7 cellular contexts compared by ENCODE assay signal in the genomic region with DNA sequence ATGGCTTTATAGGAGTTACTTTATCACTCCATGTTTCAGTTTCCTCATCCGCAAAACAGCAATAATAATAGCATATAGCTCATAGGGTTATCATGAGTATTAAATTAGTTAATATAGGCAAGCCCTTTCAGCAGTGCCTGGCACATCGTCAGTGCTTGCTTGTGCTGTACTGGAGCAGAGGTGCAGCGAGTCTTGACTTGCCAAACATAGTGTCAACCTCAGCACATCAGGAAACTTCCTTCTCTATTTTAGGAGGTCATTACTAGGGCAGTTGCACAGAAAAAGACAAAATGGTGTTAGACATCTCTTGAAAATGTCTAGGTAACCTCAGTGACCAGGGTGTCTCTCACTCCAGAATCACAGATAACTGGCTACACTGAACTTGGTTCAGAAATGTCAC. TPM values are rescaled to one million over a fixed set of nuclear protein-coding genes. Genes with fewer than 3 reads are reported as not detected.
DNase-seq lines count a peak whose midpoint lies in the region; ATAC-seq, FAIRE-seq and TF ChIP-seq lines count a peak whose summit lies in the region.
"Not testable (repeated sequence)": the region's sequence is repeated elsewhere in the genome, so short reads cannot be mapped to it uniquely, and the experiment has no call there.

No MANE protein-coding gene starts in this region.

- H2AFZ ChIP-seq in keratinocyte (ENCODE audit: control insufficient read depth, low read length); HepG2 (ENCODE audit: low read length): not testable (repeated sequence)

- TF ChIP-seq RAD21 in HepG2 (CRISPR knock-in tag; IDR thresholded peaks at IDR 0.05) = not testable (repeated sequence)

- not testable (repeated sequence) for H3K4me3 ChIP-seq in gastroesophageal sphincter; keratinocyte (ENCODE audit: control insufficient read depth in 2 of 3, extremely low read depth in 1 of 3, insufficient read depth in 2 of 3, low read depth in 1 of 3, low read length in 3 of 3); HepG2 (replicated peaks in 1 of 3; ENCODE audit: insufficient read depth in 1 of 3, low read depth in 2 of 3, low read length in 3 of 3); neutrophil (ENCODE audit: low read depth in 1 of 2, low read length in 1 of 2)

- CTCF ChIA-PET in HepG2 (lab: Yijun Ruan, JAX; ENCODE audit: low intra/inter-chr PET ratio, low total read pairs) = not testable (repeated sequence)

- H3K79me2 ChIP-seq in keratinocyte (ENCODE audit: control insufficient read depth, insufficient read depth, low read length); HepG2 (ENCODE audit: insufficient read depth, low read length): not testable (repeated sequence)

- not testable (repeated sequence) for H3K9me3 ChIP-seq in gastroesophageal sphincter; keratinocyte (ENCODE audit: control insufficient read depth, low read depth, low read length); HepG2 (ENCODE audit: low read length); neutrophil

- peak; percentile 29 for ATAC-seq in effector memory CD8-positive, alpha-beta T cell (replicated peaks)
- ATAC-seq in gastroesophageal sphincter (peak; percentile 41), memory B cell (ENCODE audit: low read depth) (peak; percentile 34)
- not testable (repeated sequence) for ATAC-seq in HepG2

- FAIRE-seq in GM12892 (lab: Jason Lieb, UNC) = peak; percentile 9
- FAIRE-seq in keratinocyte (lab: Jason Lieb, UNC) = peak; percentile 95
- peak; percentile 28 for FAIRE-seq in HepG2 (lab: Jason Lieb, UNC)

- H3K36me3 Mint-ChIP-seq in effector memory CD8-positive, alpha-beta T cell (ENCODE audit: insufficient read depth); memory B cell: not testable (repeated sequence)

- POLR2A ChIA-PET in HepG2 (lab: Yijun Ruan, JAX) = not testable (repeated sequence)

- not testable (repeated sequence) for H3K4me2 ChIP-seq in keratinocyte (ENCODE audit: control insufficient read depth, extremely low read depth, insufficient read depth, low read depth, low read length); HepG2 (ENCODE audit: low read depth, low read length)

- TF ChIP-seq CTCF in gastroesophageal sphincter (IDR thresholded peaks at IDR 0.05); keratinocyte (optimal IDR thresholded peaks at IDR 0.05 in 1 of 3, IDR thresholded peaks at IDR 0.05 in 1 of 3, conservative IDR thresholded peaks at IDR 0.05 in 1 of 3; ENCODE audit: extremely low read depth in 1 of 3, insufficient read depth in 2 of 3, low read length in 3 of 3); HepG2 (CRISPR knock-in tag; IDR thresholded peaks at IDR 0.05); neutrophil (IDR thresholded peaks at IDR 0.05): not testable (repeated sequence)

- not testable (repeated sequence) for H3K4me1 ChIP-seq in gastroesophageal sphincter; keratinocyte (ENCODE audit: control insufficient read depth, extremely low read depth, insufficient read depth, low read length); HepG2 (ENCODE audit: insufficient read depth, low read length)
- H3K4me1 ChIP-seq in neutrophil (ENCODE audit: control insufficient read depth in 1 of 2, insufficient read depth in 1 of 2, low read depth in 1 of 2, low read length in 1 of 2) = peaks cover 15 to 34% of the 10 kb centered on the region in 2 experiments

- not testable (repeated sequence) for H3K27ac ChIP-seq in gastroesophageal sphincter; keratinocyte (ENCODE audit: control insufficient read depth, insufficient read depth, low read length); HepG2 (ENCODE audit: extremely low read length, insufficient read depth, low read length)
- peak overlapping the region; percentile 57 for H3K27ac ChIP-seq in neutrophil

- BruUV-seq in HepG2 (replicated peaks; lab: Mats Ljungman, UMichigan) = not testable (repeated sequence)

- H3K9me1 ChIP-seq in keratinocyte (ENCODE audit: control insufficient read depth, extremely low read depth, insufficient read depth, low read length) = not testable (repeated sequence)

- not testable (repeated sequence) for H3K27ac Mint-ChIP-seq in effector memory CD8-positive, alpha-beta T cell; memory B cell

- not testable (repeated sequence) for H3K27me3 ChIP-seq in gastroesophageal sphincter; keratinocyte (ENCODE audit: control insufficient read depth, extremely low read depth, insufficient read depth, low read length); HepG2 (ENCODE audit: control insufficient read depth in 1 of 2, insufficient read depth in 2 of 2, low read length in 2 of 2); neutrophil

- not testable (repeated sequence) for H3K9me3 Mint-ChIP-seq in effector memory CD8-positive, alpha-beta T cell; memory B cell

- not testable (repeated sequence) for TF ChIP-seq EP300 in gastroesophageal sphincter (IDR thresholded peaks at IDR 0.05); HepG2 (IDR thresholded peaks at IDR 0.05; ENCODE audit: low read depth in 2 of 2, low read length in 2 of 2); HepG2 (CRISPR knock-in tag; IDR thresholded peaks at IDR 0.05; ENCODE audit: borderline replicate concordance)

- H3K9ac ChIP-seq in keratinocyte (ENCODE audit: control insufficient read depth, extremely low read depth, insufficient read depth, low read length); HepG2 (ENCODE audit: insufficient read depth, low read depth, low read length): not testable (repeated sequence)

- not testable (repeated sequence) for H3K4me3 Mint-ChIP-seq in effector memory CD8-positive, alpha-beta T cell; memory B cell

- not testable (repeated sequence) for TF ChIP-seq POLR2A in GM12892 (IDR thresholded peaks at IDR 0.05; ENCODE audit: low read depth, low read length); gastroesophageal sphincter (IDR thresholded peaks at IDR 0.05); HepG2 (IDR thresholded peaks at IDR 0.05; ENCODE audit: insufficient read depth in 1 of 2, low read depth in 2 of 2, low read length in 2 of 2)

- no CpG with 5 or more reads among the region's 3 CpGs for WGBS in gastroesophageal sphincter (ENCODE audit: low coverage in 1 of 2), 2 donors
- no CpG with 5 or more reads among the region's 3 CpGs for WGBS in HepG2 (ENCODE audit: low lambda C conversion rate)

- not testable (repeated sequence) for H3K36me3 ChIP-seq in gastroesophageal sphincter; keratinocyte (ENCODE audit: control insufficient read depth in 2 of 2, extremely low read depth in 1 of 2, insufficient read depth in 2 of 2, low read length in 2 of 2); HepG2 (replicated peaks in 1 of 2; ENCODE audit: control insufficient read depth in 1 of 2, insufficient read depth in 2 of 2, low read length in 2 of 2); neutrophil

- in situ Hi-C loops in HepG2 (cut with HindIII; ENCODE audit: extremely low pct_ligation_motif_present, low pct_unique_long_range_greater_than_20kb) = not testable (repeated sequence)

- intact Hi-C loops in HepG2 (cut with micrococcal nuclease; ENCODE audit: unreplicated experiment) = not testable (repeated sequence)

- dilution Hi-C loops in keratinocyte (cut with MboI; ENCODE audit: extremely low pct_ligation_motif_present, low sequenced_read_pairs) = not testable (repeated sequence)

- H3K4me1 Mint-ChIP-seq in effector memory CD8-positive, alpha-beta T cell (ENCODE audit: low read depth in 2 of 2) = not testable (repeated sequence)
- peaks cover 12% of the 10 kb centered on the region for H3K4me1 Mint-ChIP-seq in memory B cell

- DNase-seq in GM12892 (ENCODE audit: insufficient read length); effector memory CD8-positive, alpha-beta T cell; keratinocyte (ENCODE audit: low read depth, low spot score); HepG2 (ENCODE audit: low spot score); memory B cell (ENCODE audit: low spot score in 2 of 2): not testable (repeated sequence)

- H3K27me3 Mint-ChIP-seq in effector memory CD8-positive, alpha-beta T cell; memory B cell: not testable (repeated sequence)

- not testable (repeated sequence) for H4K20me1 ChIP-seq in keratinocyte (ENCODE audit: control insufficient read depth, extremely low read depth, insufficient read depth, low read length); HepG2 (ENCODE audit: insufficient read depth, low read length)

RNA-seq across cellular contexts. Expression of a gene that starts 34.3 kb away (rescaled TPM):
- polyA plus RNA-seq in GM12892 (2012; ENCODE audit: missing spikeins) = 7.8 TPM
- total RNA-seq in gastroesophageal sphincter (100 to 1,000 TPM in 2 of 4 donors, 10 to 100 TPM in 2; 79.8 to 150 (median 105) TPM), HepG2 (2016; rRNA removed; fragmentation: Illumina TruSeq; extraction: Trizol) (6.2 and 11.4 TPM in 2 replicates)
- polyA plus RNA-seq in keratinocyte (22.5 to 36.9 TPM (median 24.3 TPM) in 3 replicates), HepG2 (2011; rRNA removed) (4.0 and 4.3 TPM in 2 replicates)
- 10.7 TPM for polyA plus RNA-seq in keratinocyte (2011; ENCODE audit: low read depth)
- 8.8 and 14.6 TPM in 2 replicates for polyA plus RNA-seq in keratinocyte (2011; cell fraction: cytosol; rRNA removed)
- polyA plus RNA-seq in keratinocyte (2011; cell fraction: nucleus; rRNA removed) = 109 and 128 TPM in 2 replicates
- 33.3 and 35.6 TPM in 2 replicates for polyA plus RNA-seq in keratinocyte (2012; ENCODE audit: low replicate concordance)
- 199 to 228 TPM (median 207 TPM) in 3 replicates for polyA minus RNA-seq in keratinocyte
- polyA minus RNA-seq in keratinocyte (2011; cell fraction: cytosol; rRNA and poly(A)+ RNA removed) = 38.2 TPM
- polyA minus RNA-seq in keratinocyte (2011; cell fraction: nucleus; rRNA and poly(A)+ RNA removed) = 257 and 427 TPM in 2 replicates
- total RNA-seq in HepG2 (2016; cell fraction: cytosol; rRNA removed; fragmentation: Illumina TruSeq; extraction: Trizol; ENCODE audit: low read depth) = 1.3 and 1.4 TPM in 2 replicates
- total RNA-seq in HepG2 (2016; cell fraction: insoluble cytoplasmic fraction; rRNA removed; fragmentation: Illumina TruSeq; extraction: Trizol) = 6.0 and 11.7 TPM in 2 replicates
- total RNA-seq in HepG2 (2016; cell fraction: membrane; rRNA removed; fragmentation: Illumina TruSeq; extraction: Trizol) = 2.4 and 2.7 TPM in 2 replicates
- total RNA-seq in HepG2 (2016; cell fraction: nucleus; rRNA removed; fragmentation: Illumina TruSeq; extraction: Trizol) = 23.4 and 25.9 TPM in 2 replicates
- polyA plus RNA-seq in HepG2 (2011; cell fraction: cytosol; rRNA removed) = 3.3 and 4.3 TPM in 2 replicates
- polyA plus RNA-seq in HepG2 (2011; cell fraction: nucleus; rRNA removed) = 7.4 and 8.6 TPM in 2 replicates
- 7.4 and 8.2 TPM in 2 replicates for polyA plus RNA-seq in HepG2 (2012)
- 0.29 and 0.33 TPM in 2 replicates for polyA plus RNA-seq in HepG2 (2016; cell fraction: cytosol; fragmentation: Illumina TruSeq; extraction: Trizol; ENCODE audit: low read depth)
- polyA plus RNA-seq in HepG2 (2016; cell fraction: insoluble cytoplasmic fraction; fragmentation: Illumina TruSeq; extraction: Trizol; ENCODE audit: low read depth) = 2.3 and 2.4 TPM in 2 replicates
- 0.41 and 0.55 TPM in 2 replicates for polyA plus RNA-seq in HepG2 (2016; cell fraction: membrane; fragmentation: Illumina TruSeq; extraction: Trizol; ENCODE audit: low read depth)
- 10.2 and 10.5 TPM in 2 replicates for polyA plus RNA-seq in HepG2 (2016; cell fraction: nucleus; fragmentation: Illumina TruSeq; extraction: Trizol; ENCODE audit: insufficient read depth, low read depth)
- polyA minus RNA-seq in HepG2 (2011; rRNA and poly(A)+ RNA removed; ENCODE audit: low replicate concordance) = 49.6 and 185 TPM in 2 replicates
- 11.3 and 17.0 TPM in 2 replicates for polyA minus RNA-seq in HepG2 (2011; cell fraction: cytosol; rRNA and poly(A)+ RNA removed)
- 26.5 and 34.7 TPM in 2 replicates for polyA minus RNA-seq in HepG2 (2011; cell fraction: nucleus; rRNA and poly(A)+ RNA removed)
